In the genomic region with DNA sequence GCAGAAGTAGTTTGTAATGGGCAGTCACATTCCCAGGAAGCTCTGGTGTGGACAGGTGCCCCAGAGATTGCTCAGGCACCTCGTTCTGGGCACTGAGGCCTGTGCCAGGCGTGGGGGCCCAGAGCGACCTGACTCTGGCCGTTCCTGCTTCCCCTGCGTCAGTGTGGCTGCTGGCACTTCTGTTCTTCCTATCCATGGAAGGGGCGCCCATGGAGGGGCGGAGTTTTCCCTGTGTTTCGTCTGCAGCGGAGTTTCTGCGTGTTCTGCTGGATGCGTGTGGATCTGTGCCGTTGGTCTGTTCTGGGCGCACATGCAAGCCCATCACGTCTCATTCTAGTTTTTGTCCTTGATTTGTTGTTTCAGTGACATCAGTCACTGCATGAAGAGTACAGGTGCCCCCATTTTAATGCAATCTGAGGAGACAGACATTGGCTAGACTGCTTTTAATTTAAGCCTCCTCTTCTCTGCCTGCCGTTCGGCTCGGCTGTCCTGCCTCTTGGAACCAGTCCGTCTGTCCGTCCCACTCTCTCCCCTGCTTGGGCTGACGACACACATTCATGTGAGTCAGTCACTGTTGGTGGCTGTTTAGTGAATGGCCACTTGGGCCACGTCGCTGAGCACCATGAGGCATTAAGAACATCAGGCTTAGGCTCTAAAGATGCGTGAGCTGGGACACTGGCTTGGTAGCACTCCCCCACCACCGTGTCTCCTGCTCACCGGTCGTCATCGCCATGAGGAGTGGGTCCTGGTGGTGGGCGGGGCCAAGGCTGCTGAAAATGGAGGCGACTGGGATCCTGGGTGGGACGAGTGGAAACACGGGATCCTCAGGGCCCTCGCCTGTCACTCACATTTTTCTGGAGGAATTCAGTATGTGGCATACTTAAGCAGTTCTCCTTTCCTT, we compare ENCODE assay signal across 20 cellular contexts.
"Had no signal": no experiment of that assay in that cellular context is flagged by ENCODE, and none has a peak within 500 bp of the region (broad histone marks: within the 10 kb centered on the region; RNA-seq: fewer than 3 reads in every experiment).

No MANE protein-coding gene starts in this region.

- DNase-seq: activated CD4-positive, alpha-beta memory T cell treated with anti-CD3 and anti-CD28 coated beads for 36 hours; activated CD4-positive, alpha-beta T cell treated with anti-CD3 and anti-CD28 coated beads, Interleukin-2, amount 10 ng/mL, durations not matched to agents 7 days and 5 days; activated CD4-positive, CD25-positive, alpha-beta regulatory T cell; activated naive CD4-positive, alpha-beta T cell treated with Interleukin-2 at 50 U/mL for 16 hours; activated T-cell treated with anti-CD3 and anti-CD28 coated beads for 4 hours; activated T-cell treated with anti-CD3 and anti-CD28 coated beads, Interleukin-2, amount 50 U/mL, for 48 hours; Karpas-422; NCI-H1105 treated with DMSO at 0.1 percent for 48 hours; NCI-H1436 treated with DMSO at 0.1 percent for 48 hours; NCI-H187 treated with DMSO at 0.1 percent for 48 hours; NCI-H2081 treated with DMSO at 0.1 percent for 48 hours; NCI-H446; NCI-H524; SHP77 treated with DMSO at 0.1 percent for 48 hours; T-helper 17 cell; T1000 had no signal

- H3K27ac ChIP-seq: VCaP had no signal

- H3K4me3 Mint-ChIP-seq: activated CD4-positive, alpha-beta memory T cell treated with anti-CD3 and anti-CD28 coated beads for 36 hours; activated CD4-positive, alpha-beta T cell treated with anti-CD3 and anti-CD28 coated beads, Interleukin-2, amount 10 ng/mL, durations not matched to agents 7 days and 5 days; central memory CD8-positive, alpha-beta T cell; T-helper 17 cell had no signal

- H3K4me1 Mint-ChIP-seq: activated CD4-positive, alpha-beta T cell treated with anti-CD3 and anti-CD28 coated beads, Interleukin-2, amount 10 ng/mL, durations not matched to agents 7 days and 5 days had no signal

- ATAC-seq: K562, T-helper 17 cell had no signal

- H3K4me3 ChIP-seq: K562 had no signal

- H3K27ac Mint-ChIP-seq: activated CD4-positive, alpha-beta T cell treated with anti-CD3 and anti-CD28 coated beads, Interleukin-2, amount 10 ng/mL, durations not matched to agents 7 days and 5 days; activated T-helper 2 cell treated with anti-CD3 and anti-CD28 coated beads, Interferon-gamma antibody, Interleukin-2, Interleukin-4, amounts not matched to agents 10 μg/mL and 5 μg/mL and 100 μg/mL, durations not matched to agents 14 hours and 24 hours and 36 hours; T-helper 17 cell had no signal

- H3K9me3 Mint-ChIP-seq: central memory CD8-positive, alpha-beta T cell had no signal

- H3K27me3 Mint-ChIP-seq: activated CD4-positive, alpha-beta memory T cell treated with anti-CD3 and anti-CD28 coated beads for 36 hours; activated CD4-positive, alpha-beta T cell treated with anti-CD3 and anti-CD28 coated beads, Interleukin-2, amount 10 ng/mL, durations not matched to agents 7 days and 5 days; central memory CD8-positive, alpha-beta T cell; T-helper 17 cell had no signal
